In genomic region chr2:134949966-134950708, GRCh38 we compare ENCODE assay signal across 22 cellular contexts. TPM values are rescaled to one million over a fixed set of nuclear protein-coding genes. Genes with fewer than 3 reads are reported as not detected.
DNase-seq lines count a peak whose midpoint lies in the region; ATAC-seq, FAIRE-seq and TF ChIP-seq lines count a peak whose summit lies in the region.
"Had no signal": no experiment of that assay in that cellular context is flagged by ENCODE, and none has a peak within 500 bp of the region (broad histone marks: within the 10 kb centered on the region; RNA-seq: fewer than 3 reads in every experiment).

No MANE protein-coding gene starts in this region.

- no peak for TF ChIP-seq CTCF in CD4-positive, alpha-beta T cell (IDR thresholded peaks at IDR 0.05)

- no peaks in the 10 kb centered on the region for H3K9me3 Mint-ChIP-seq in CD4-positive, alpha-beta T cell
- no peaks in the 10 kb centered on the region for H3K9me3 Mint-ChIP-seq in activated T-helper 2 cell treated with anti-CD3 and anti-CD28 coated beads, Interferon-gamma antibody, Interleukin-2, Interleukin-4, amounts not matched to agents 10 μg/mL and 5 μg/mL and 100 μg/mL, durations not matched to agents 14 hours and 24 hours and 36 hours
- H3K9me3 Mint-ChIP-seq in naive B cell = no peaks in the 10 kb centered on the region
- H3K9me3 Mint-ChIP-seq: activated naive CD4-positive, alpha-beta T cell treated with anti-CD3 and anti-CD28 coated beads, Interleukin-2, amount 50 U/mL, for 24 hours; HFFc6; mesothelial cell of epicardium had no signal

- H3K36me3 Mint-ChIP-seq in CD4-positive, alpha-beta T cell (ENCODE audit: low read depth) = peaks cover 94% of the 10 kb centered on the region
- peaks cover 76% of the 10 kb centered on the region for H3K36me3 Mint-ChIP-seq in activated T-helper 2 cell treated with anti-CD3 and anti-CD28 coated beads, Interferon-gamma antibody, Interleukin-2, Interleukin-4, amounts not matched to agents 10 μg/mL and 5 μg/mL and 100 μg/mL, durations not matched to agents 14 hours and 24 hours and 36 hours (ENCODE audit: low read depth)
- H3K36me3 Mint-ChIP-seq in naive B cell = peaks cover 24 to 28% of the 10 kb centered on the region in 2 donors

- TF ChIP-seq POLR2A in GM12891 (IDR thresholded peaks at IDR 0.05; ENCODE audit: low read depth, low read length) = no peak

- no peaks in the 10 kb centered on the region for H3K27me3 Mint-ChIP-seq in CD4-positive, alpha-beta T cell
- H3K27me3 Mint-ChIP-seq in activated T-helper 2 cell treated with anti-CD3 and anti-CD28 coated beads, Interferon-gamma antibody, Interleukin-2, Interleukin-4, amounts not matched to agents 10 μg/mL and 5 μg/mL and 100 μg/mL, durations not matched to agents 14 hours and 24 hours and 36 hours (ENCODE audit: low read depth) = no peaks in the 10 kb centered on the region
- no peaks in the 10 kb centered on the region for H3K27me3 Mint-ChIP-seq in naive B cell
- H3K27me3 Mint-ChIP-seq: activated naive CD4-positive, alpha-beta T cell treated with anti-CD3 and anti-CD28 coated beads, Interleukin-2, amount 50 U/mL, for 24 hours had no signal

- POLR2A ChIA-PET in CD4-positive, alpha-beta T cell (lab: Charles Lee) = interaction anchor here (0.6 to 1.2 kb wide), 3 partner anchors 18 to 985 kb away, joined by 3 to 6 read pairs (median 3); no protein-coding TSS in a partner anchor

- no peak overlapping the region for H3K4me3 Mint-ChIP-seq in CD4-positive, alpha-beta T cell
- no peak overlapping the region for H3K4me3 Mint-ChIP-seq in activated T-helper 2 cell treated with anti-CD3 and anti-CD28 coated beads, Interferon-gamma antibody, Interleukin-2, Interleukin-4, amounts not matched to agents 10 μg/mL and 5 μg/mL and 100 μg/mL, durations not matched to agents 14 hours and 24 hours and 36 hours (ENCODE audit: low read depth)
- H3K4me3 Mint-ChIP-seq in naive B cell = no peak overlapping the region
- H3K4me3 Mint-ChIP-seq: activated naive CD4-positive, alpha-beta T cell treated with anti-CD3 and anti-CD28 coated beads, Interleukin-2, amount 50 U/mL, for 24 hours; HFFc6; mesothelial cell of epicardium had no signal

- intact Hi-C loops in CD4-positive, alpha-beta T cell (cut with DNase I, micrococcal nuclease) = no loop called here
- intact Hi-C loops in activated T-helper 2 cell treated with anti-CD3 and anti-CD28 coated beads, Interferon-gamma antibody, Interleukin-2, Interleukin-4, amounts not matched to agents 10 μg/mL and 5 μg/mL and 100 μg/mL, durations not matched to agents 14 hours and 24 hours and 36 hours (cut with micrococcal nuclease) = no loop called here

- FAIRE-seq in GM12891 (lab: Jason Lieb, UNC) = peak; percentile 74

- CTCF ChIA-PET in CD4-positive, alpha-beta T cell (lab: Charles Lee) = no interaction called here

- H3K27me3 ChIP-seq in CD4-positive, alpha-beta T cell (ENCODE audit: control insufficient read depth, insufficient read depth, low read length) = no peaks in the 10 kb centered on the region
- H3K27me3 ChIP-seq: foreskin keratinocyte, neutrophil, tibial artery had no signal

- peaks cover 35% of the 10 kb centered on the region for H3K4me1 Mint-ChIP-seq in CD4-positive, alpha-beta T cell (ENCODE audit: low read depth)
- peaks cover 25% of the 10 kb centered on the region for H3K4me1 Mint-ChIP-seq in activated T-helper 2 cell treated with anti-CD3 and anti-CD28 coated beads, Interferon-gamma antibody, Interleukin-2, Interleukin-4, amounts not matched to agents 10 μg/mL and 5 μg/mL and 100 μg/mL, durations not matched to agents 14 hours and 24 hours and 36 hours (ENCODE audit: low read depth)
- H3K4me1 Mint-ChIP-seq in naive B cell = peaks cover 14 to 25% (median 16%) of the 10 kb centered on the region in 3 donors
- H3K4me1 Mint-ChIP-seq: mesothelial cell of epicardium had no signal

- H3K27ac ChIP-seq in CD4-positive, alpha-beta T cell (ENCODE audit: low read depth, low read length) = no peak overlapping the region
- H3K27ac ChIP-seq: foreskin keratinocyte, left ventricle myocardium inferior, neutrophil, psoas muscle, tibial artery had no signal

- no peak for DNase-seq in CD4-positive, alpha-beta T cell
- DNase-seq in GM12891 (ENCODE audit: insufficient read length, low spot score) (no peak), naive B cell (no peak), NCI-H1092 treated with DMSO at 0.1 percent for 48 hours (lab: John Stamatoyannopoulos, UW) (no peak)
- DNase-seq in activated T-helper 2 cell treated with anti-CD3 and anti-CD28 coated beads, Interferon-gamma antibody, Interleukin-2, Interleukin-4, amounts not matched to agents 10 μg/mL and 5 μg/mL and 100 μg/mL, durations not matched to agents 14 hours and 24 hours and 36 hours (ENCODE audit: low spot score) = no peak
- DNase-seq in central memory CD4-positive, alpha-beta T cell = no peak
- DNase-seq: activated CD4-positive, CD25-positive, alpha-beta regulatory T cell treated with anti-CD3 and anti-CD28 coated beads, Interleukin-2, amount 50 U/mL, for 72 hours; activated CD8-positive, alpha-beta memory T cell treated with anti-CD3 and anti-CD28 coated beads, Interleukin-2, amount 50 U/mL, for 4 hours; DND-41; effector CD4-positive, alpha-beta T cell; foreskin keratinocyte; HFFc6; left ventricle myocardium inferior; NCI-H1930; NCI-H226; NCI-H774; psoas muscle; tibial artery had no signal

- peak; percentile 66 for ATAC-seq in CD4-positive, alpha-beta T cell (ENCODE audit: poor library complexity)
- ATAC-seq in naive B cell (ENCODE audit: low read depth in 2 of 2) (no peak), HG02973 (IDR thresholded peaks at IDR 0.05; ENCODE audit: unreplicated experiment) (no peak)
- ATAC-seq: foreskin keratinocyte, psoas muscle had no signal

- H3K9me3 ChIP-seq in CD4-positive, alpha-beta T cell (ENCODE audit: control insufficient read depth, low read length) = no peaks in the 10 kb centered on the region
- H3K9me3 ChIP-seq: left ventricle myocardium inferior, neutrophil, psoas muscle, tibial artery had no signal

- H3K27ac Mint-ChIP-seq in CD4-positive, alpha-beta T cell = peak overlapping the region; percentile 62
- peak overlapping the region; percentile 12 for H3K27ac Mint-ChIP-seq in activated T-helper 2 cell treated with anti-CD3 and anti-CD28 coated beads, Interferon-gamma antibody, Interleukin-2, Interleukin-4, amounts not matched to agents 10 μg/mL and 5 μg/mL and 100 μg/mL, durations not matched to agents 14 hours and 24 hours and 36 hours
- H3K27ac Mint-ChIP-seq in naive B cell = peak overlapping the region in 5 of 6 donors; percentile 9 to 56 (median 18)
- H3K27ac Mint-ChIP-seq: activated naive CD4-positive, alpha-beta T cell treated with anti-CD3 and anti-CD28 coated beads, Interleukin-2, amount 50 U/mL, for 24 hours; HFFc6 had no signal

TF ChIP-seq in GM12891, 5 proteins besides CTCF, POLR2A, EP300 and RAD21:
- TF ChIP-seq POU2F2 (IDR thresholded peaks at IDR 0.05; ENCODE audit: low read depth, low read length) = no peak
- TF ChIP-seq PAX5 (IDR thresholded peaks at IDR 0.05; ENCODE audit: insufficient read depth, low read length, severe bottlenecking) = no peak
- no peak for TF ChIP-seq SPI1 (IDR thresholded peaks at IDR 0.05; ENCODE audit: low read depth, low read length)

RNA-seq across cellular contexts. Expression of gene CCNT2, which starts 31.5 kb away (rescaled TPM):
- 10 to 100 TPM; 62.1 to 67.5 TPM for total RNA-seq in CD4-positive, alpha-beta T cell
- polyA plus RNA-seq in GM12891 (2012; ENCODE audit: low read depth, missing spikeins) = 10.1 TPM
- 39.2 and 41.0 TPM in 2 replicates for total RNA-seq in activated T-helper 2 cell treated with anti-CD3 and anti-CD28 coated beads, Interferon-gamma antibody, Interleukin-2, Interleukin-4, amounts not matched to agents 10 μg/mL and 5 μg/mL and 100 μg/mL, durations not matched to agents 14 hours and 24 hours and 36 hours
- 10 to 100 TPM; 28.9 to 37.3 (median 33.3) TPM for polyA plus RNA-seq in naive B cell (ENCODE audit: low read depth in 6 of 6)

Comparison
In these comparisons a context has a peak if more than half of its experiments do, and no peak if none do; other contexts are left out.
1. H3K27ac Mint-ChIP-seq: peak in every context shown above with its lines; median percentile 62 in CD4-positive, alpha-beta T cell; 18 in naive B cell; 12 in activated T-helper 2 cell treated with anti-CD3 and anti-CD28 coated beads, Interferon-gamma antibody, Interleukin-2, Interleukin-4, amounts not matched to agents 10 μg/mL and 5 μg/mL and 100 μg/mL, durations not matched to agents 14 hours and 24 hours and 36 hours.